Comparison of ENCODE assay signal across 15 cellular contexts in the genomic region with DNA sequence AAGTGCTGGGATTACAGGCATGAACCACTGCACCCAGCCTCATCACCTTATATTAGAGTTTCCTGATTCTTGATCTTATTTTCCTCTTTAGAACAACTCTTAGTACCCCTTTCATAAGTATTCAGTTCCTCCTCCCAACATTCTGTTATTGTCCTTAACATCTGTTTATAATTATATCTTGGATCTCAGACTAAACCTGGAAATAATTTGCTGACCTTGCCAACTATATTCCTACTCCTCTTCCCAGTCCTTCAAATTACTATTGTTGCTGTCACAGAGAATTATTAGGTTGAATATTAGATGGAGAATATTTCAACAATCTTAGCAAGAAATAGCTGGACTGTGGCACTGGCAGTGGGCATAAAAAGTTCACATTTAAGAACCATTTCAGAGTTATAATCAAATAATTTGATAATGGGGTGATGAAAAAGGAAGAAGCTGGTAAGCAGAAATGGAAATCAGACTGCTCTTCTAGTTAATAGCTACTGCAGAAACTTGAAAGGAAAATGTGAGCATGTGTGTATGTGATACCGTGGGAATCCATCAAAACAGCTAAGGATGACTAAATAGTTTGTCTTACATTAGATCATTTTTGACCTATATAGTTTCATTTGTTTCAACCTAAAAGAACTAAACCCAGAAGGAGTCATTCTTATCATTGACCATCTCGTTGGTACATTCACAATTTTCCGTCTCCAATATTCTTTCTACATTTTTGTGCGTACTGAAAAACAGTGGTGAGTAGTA. TPM values are rescaled to one million over a fixed set of nuclear protein-coding genes. Genes with fewer than 3 reads are reported as not detected.
DNase-seq lines count a peak whose midpoint lies in the region; ATAC-seq and TF ChIP-seq lines count a peak whose summit lies in the region.
"Had no signal": no experiment of that assay in that cellular context is flagged by ENCODE, and none has a peak within 500 bp of the region (broad histone marks: within the 10 kb centered on the region; RNA-seq: fewer than 3 reads in every experiment).

No MANE protein-coding gene starts in this region.

- peak overlapping the region; percentile 43 for H3K27ac Mint-ChIP-seq in T-helper 2 cell treated with Interferon-gamma antibody and Interleukin-4, amounts not matched to agents 5 μg/mL and 100 μg/mL, for 36 hours
- peak overlapping the region; percentile 96 for H3K27ac Mint-ChIP-seq in activated naive CD8-positive, alpha-beta T cell treated with anti-CD3 and anti-CD28 coated beads, Interleukin-2, amount 50 U/mL, for 24 hours
- H3K27ac Mint-ChIP-seq: naive B cell had no signal

- H2AFZ ChIP-seq in Loucy (ENCODE audit: low read length) (peak overlapping the region; percentile 29; the same call in 1 of the 2 replicates), neural cell (ENCODE audit: low read depth, low read length) (no peak overlapping the region)
- H2AFZ ChIP-seq: PC-9 had no signal

- H3K4me3 ChIP-seq in Loucy (ENCODE audit: low read length, poor library complexity, severe bottlenecking) = no peak overlapping the region
- H3K4me3 ChIP-seq in neural cell (ENCODE audit: low read length) = peak overlapping the region; percentile 23
- H3K4me3 ChIP-seq: dorsolateral prefrontal cortex, PC-9, psoas muscle had no signal

- H3K4me2 ChIP-seq in Loucy (ENCODE audit: low read depth, low read length, poor library complexity, severe bottlenecking) = no peak overlapping the region
- H3K4me2 ChIP-seq in neural cell (ENCODE audit: low read length) = no peak overlapping the region
- H3K4me2 ChIP-seq: PC-9 had no signal

- no peaks in the 10 kb centered on the region for H3K27me3 ChIP-seq in Loucy (ENCODE audit: insufficient read depth, low read length, poor library complexity, severe bottlenecking)
- no peaks in the 10 kb centered on the region for H3K27me3 ChIP-seq in neural cell (ENCODE audit: insufficient read depth, low read depth, low read length)
- H3K27me3 ChIP-seq: brain microvascular endothelial cell had no signal

- H3K9me3 Mint-ChIP-seq in T-helper 2 cell treated with Interferon-gamma antibody and Interleukin-4, amounts not matched to agents 5 μg/mL and 100 μg/mL, for 36 hours = peaks cover 2% of the 10 kb centered on the region
- H3K9me3 Mint-ChIP-seq in activated naive CD8-positive, alpha-beta T cell treated with anti-CD3 and anti-CD28 coated beads, Interleukin-2, amount 50 U/mL, for 24 hours = no peaks in the 10 kb centered on the region

- TF ChIP-seq CTCF in Loucy (conservative IDR thresholded peaks at IDR 0.05; ENCODE audit: low read length) = no peak
- no peak for TF ChIP-seq CTCF in neural cell (IDR thresholded peaks at IDR 0.05; ENCODE audit: poor library complexity, severe bottlenecking)

- H3K36me3 Mint-ChIP-seq in T-helper 2 cell treated with Interferon-gamma antibody and Interleukin-4, amounts not matched to agents 5 μg/mL and 100 μg/mL, for 36 hours (ENCODE audit: low read depth) = no peaks in the 10 kb centered on the region
- H3K36me3 Mint-ChIP-seq in activated naive CD8-positive, alpha-beta T cell treated with anti-CD3 and anti-CD28 coated beads, Interleukin-2, amount 50 U/mL, for 24 hours (ENCODE audit: low read depth) = no peaks in the 10 kb centered on the region

- H3K36me3 ChIP-seq in Loucy (ENCODE audit: insufficient read depth, low read length) (no peaks in the 10 kb centered on the region), neural cell (ENCODE audit: insufficient read depth, low read length) (no peaks in the 10 kb centered on the region)
- H3K36me3 ChIP-seq: brain microvascular endothelial cell had no signal

- H3K4me1 Mint-ChIP-seq in T-helper 2 cell treated with Interferon-gamma antibody and Interleukin-4, amounts not matched to agents 5 μg/mL and 100 μg/mL, for 36 hours (ENCODE audit: low read depth) = peaks cover 10% of the 10 kb centered on the region
- peaks cover 30% of the 10 kb centered on the region for H3K4me1 Mint-ChIP-seq in activated naive CD8-positive, alpha-beta T cell treated with anti-CD3 and anti-CD28 coated beads, Interleukin-2, amount 50 U/mL, for 24 hours
- H3K4me1 Mint-ChIP-seq: naive B cell had no signal

- H3K9me3 ChIP-seq in Loucy (ENCODE audit: insufficient read depth, low read depth, low read length) = peaks cover 7% of the 10 kb centered on the region; the same call in 1 of the 2 replicates
- H3K9me3 ChIP-seq in neural cell (ENCODE audit: low read length) = no peaks in the 10 kb centered on the region
- H3K9me3 ChIP-seq: psoas muscle had no signal

- H3F3A ChIP-seq in Loucy (ENCODE audit: low read depth) (no peaks in the 10 kb centered on the region), neural cell (ENCODE audit: insufficient read depth, low read length, poor library complexity, severe bottlenecking) (peaks cover 17% of the 10 kb centered on the region)

- no peaks in the 10 kb centered on the region for H3K4me1 ChIP-seq in Loucy (ENCODE audit: insufficient read depth, low read length, poor library complexity, severe bottlenecking)
- H3K4me1 ChIP-seq: psoas muscle had no signal

- H3K9me2 ChIP-seq in Loucy (replicated peaks; ENCODE audit: low read depth, low read length) (no peaks in the 10 kb centered on the region), neural cell (ENCODE audit: insufficient read depth, low read length) (no peaks in the 10 kb centered on the region)

- peaks cover 9% of the 10 kb centered on the region for H3K27me3 Mint-ChIP-seq in T-helper 2 cell treated with Interferon-gamma antibody and Interleukin-4, amounts not matched to agents 5 μg/mL and 100 μg/mL, for 36 hours (ENCODE audit: low read depth)
- no peaks in the 10 kb centered on the region for H3K27me3 Mint-ChIP-seq in activated naive CD8-positive, alpha-beta T cell treated with anti-CD3 and anti-CD28 coated beads, Interleukin-2, amount 50 U/mL, for 24 hours

- TF ChIP-seq EP300 in neural cell (conservative IDR thresholded peaks at IDR 0.05; ENCODE audit: poor library complexity, severe bottlenecking) = no peak

- no peaks in the 10 kb centered on the region for H3K79me2 ChIP-seq in Loucy (ENCODE audit: insufficient read depth, low read length)
- no peaks in the 10 kb centered on the region for H3K79me2 ChIP-seq in neural cell (replicated peaks; ENCODE audit: insufficient read depth, low read length)

- H4K20me1 ChIP-seq in Loucy (ENCODE audit: insufficient read depth, low read length, poor library complexity, severe bottlenecking) = no peaks in the 10 kb centered on the region
- no peaks in the 10 kb centered on the region for H4K20me1 ChIP-seq in neural cell (ENCODE audit: insufficient read depth)

- ATAC-seq in activated naive CD8-positive, alpha-beta T cell treated with anti-CD3 and anti-CD28 coated beads, Interleukin-2, amount 50 U/mL, for 24 hours = peak; percentile 90
- ATAC-seq in HG02840 (IDR thresholded peaks at IDR 0.05; ENCODE audit: low FRiP score, unreplicated experiment) = no peak
- ATAC-seq: left ventricle myocardium superior, psoas muscle had no signal

- no peak overlapping the region for H3K9ac ChIP-seq in Loucy (ENCODE audit: low read depth, low read length, poor library complexity, severe bottlenecking)
- no peak overlapping the region for H3K9ac ChIP-seq in neural cell (ENCODE audit: low read length)

- H3K27ac ChIP-seq in neural cell (ENCODE audit: low read length) = peak overlapping the region; percentile 88
- H3K27ac ChIP-seq: brain microvascular endothelial cell, PC-9, psoas muscle had no signal

- DNase-seq in T-helper 2 cell treated with Interferon-gamma antibody and Interleukin-4, amounts not matched to agents 5 μg/mL and 100 μg/mL, for 36 hours (ENCODE audit: low spot score) = no peak
- DNase-seq in T-helper 2 cell (no peak), DMS153 (lab: John Stamatoyannopoulos, UW) (no peak), pons (ENCODE audit: low spot score) (no peak)
- no peak for DNase-seq in activated naive CD8-positive, alpha-beta T cell treated with anti-CD3 and anti-CD28 coated beads, Interleukin-2, amount 50 U/mL, for 24 hours
- DNase-seq: brain microvascular endothelial cell; CD8-positive, alpha-beta memory T cell; dorsolateral prefrontal cortex; left ventricle myocardium superior; naive B cell; PC-9; psoas muscle had no signal

- H3K4me3 Mint-ChIP-seq in T-helper 2 cell treated with Interferon-gamma antibody and Interleukin-4, amounts not matched to agents 5 μg/mL and 100 μg/mL, for 36 hours = no peak overlapping the region
- peak overlapping the region; percentile 48 for H3K4me3 Mint-ChIP-seq in activated naive CD8-positive, alpha-beta T cell treated with anti-CD3 and anti-CD28 coated beads, Interleukin-2, amount 50 U/mL, for 24 hours
- H3K4me3 Mint-ChIP-seq: CD8-positive, alpha-beta memory T cell; naive B cell had no signal

- no peak for TF ChIP-seq RAD21 in neural cell (conservative IDR thresholded peaks at IDR 0.05)

TF ChIP-seq in neural cell, 6 proteins besides CTCF, POLR2A, EP300 and RAD21 (continues in another document):
- TF ChIP-seq POLR2AphosphoS5 (IDR thresholded peaks at IDR 0.05) (no peak), TAF1 (IDR thresholded peaks at IDR 0.05; ENCODE audit: low read depth) (no peak), MXI1 (conservative IDR thresholded peaks at IDR 0.05; ENCODE audit: poor library complexity, severe bottlenecking) (no peak), SMC3 (conservative IDR thresholded peaks at IDR 0.05; ENCODE audit: poor library complexity) (no peak)
- TF ChIP-seq, protein P1, sequence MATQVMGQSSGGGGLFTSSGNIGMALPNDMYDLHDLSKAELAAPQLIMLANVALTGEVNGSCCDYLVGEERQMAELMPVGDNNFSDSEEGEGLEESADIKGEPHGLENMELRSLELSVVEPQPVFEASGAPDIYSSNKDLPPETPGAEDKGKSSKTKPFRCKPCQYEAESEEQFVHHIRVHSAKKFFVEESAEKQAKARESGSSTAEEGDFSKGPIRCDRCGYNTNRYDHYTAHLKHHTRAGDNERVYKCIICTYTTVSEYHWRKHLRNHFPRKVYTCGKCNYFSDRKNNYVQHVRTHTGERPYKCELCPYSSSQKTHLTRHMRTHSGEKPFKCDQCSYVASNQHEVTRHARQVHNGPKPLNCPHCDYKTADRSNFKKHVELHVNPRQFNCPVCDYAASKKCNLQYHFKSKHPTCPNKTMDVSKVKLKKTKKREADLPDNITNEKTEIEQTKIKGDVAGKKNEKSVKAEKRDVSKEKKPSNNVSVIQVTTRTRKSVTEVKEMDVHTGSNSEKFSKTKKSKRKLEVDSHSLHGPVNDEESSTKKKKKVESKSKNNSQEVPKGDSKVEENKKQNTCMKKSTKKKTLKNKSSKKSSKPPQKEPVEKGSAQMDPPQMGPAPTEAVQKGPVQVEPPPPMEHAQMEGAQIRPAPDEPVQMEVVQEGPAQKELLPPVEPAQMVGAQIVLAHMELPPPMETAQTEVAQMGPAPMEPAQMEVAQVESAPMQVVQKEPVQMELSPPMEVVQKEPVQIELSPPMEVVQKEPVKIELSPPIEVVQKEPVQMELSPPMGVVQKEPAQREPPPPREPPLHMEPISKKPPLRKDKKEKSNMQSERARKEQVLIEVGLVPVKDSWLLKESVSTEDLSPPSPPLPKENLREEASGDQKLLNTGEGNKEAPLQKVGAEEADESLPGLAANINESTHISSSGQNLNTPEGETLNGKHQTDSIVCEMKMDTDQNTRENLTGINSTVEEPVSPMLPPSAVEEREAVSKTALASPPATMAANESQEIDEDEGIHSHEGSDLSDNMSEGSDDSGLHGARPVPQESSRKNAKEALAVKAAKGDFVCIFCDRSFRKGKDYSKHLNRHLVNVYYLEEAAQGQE (IDR thresholded peaks at IDR 0.05; ENCODE audit: borderline replicate concordance) = no peak

RNA-seq across cellular contexts. Expression of gene PRDM8, which starts 43.3 kb away (rescaled TPM):
- polyA plus RNA-seq in neural cell = 0.46 and 0.52 TPM in 2 replicates
- polyA minus RNA-seq in neural cell = 0.73 and 0.81 TPM in 2 replicates
